Comparison of ENCODE assay signal across 8 cellular contexts in the genomic region with DNA sequence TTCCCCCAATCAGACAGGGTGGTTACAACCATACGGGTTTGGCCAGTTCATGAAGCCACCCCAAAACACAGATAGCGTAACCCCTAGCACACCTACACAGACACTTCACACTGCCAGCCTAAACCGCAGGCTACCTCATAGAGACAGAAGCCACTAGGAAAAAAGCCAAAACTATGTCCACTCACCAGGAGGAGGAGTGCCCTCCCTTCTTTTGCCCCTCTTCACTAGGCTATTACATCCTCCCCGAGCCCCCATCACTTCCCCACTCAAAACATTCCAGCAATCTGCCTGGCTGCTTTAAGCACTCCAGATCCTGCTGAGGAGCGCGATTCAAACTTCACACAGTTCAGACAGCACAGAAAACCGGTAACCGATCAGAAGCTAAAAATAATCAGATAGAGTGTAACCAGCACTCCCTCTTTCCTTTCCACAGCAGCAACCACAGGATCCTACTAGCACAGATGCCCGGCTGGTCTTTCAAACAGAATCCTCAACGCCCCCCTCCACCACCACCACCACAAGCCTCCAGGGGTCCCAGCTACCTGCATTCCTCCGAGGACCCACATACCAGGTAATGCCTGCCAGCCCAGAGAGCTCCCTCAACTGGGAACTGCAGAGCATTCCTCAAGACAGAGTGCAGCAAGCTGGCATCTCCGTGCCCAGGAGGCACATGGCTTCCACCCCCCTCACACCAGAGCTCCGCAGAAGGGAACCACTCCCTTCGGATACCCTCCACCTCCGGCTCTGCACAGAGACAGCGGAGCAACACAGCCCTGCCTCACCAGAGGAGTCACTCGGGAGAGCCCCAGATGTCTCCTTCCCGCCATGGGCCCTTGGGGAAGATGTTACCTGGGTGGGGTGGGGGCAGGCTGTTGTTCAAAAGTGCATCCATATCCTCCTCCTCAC. TPM values are rescaled to one million over a fixed set of nuclear protein-coding genes. Genes with fewer than 3 reads are reported as not detected.
DNase-seq lines count a peak whose midpoint lies in the region; ATAC-seq and TF ChIP-seq lines count a peak whose summit lies in the region.

No MANE protein-coding gene starts in this region.

- DNase-seq in CD8-positive, alpha-beta T cell = peak in 6 of 7 experiments; percentile 21 to 72 (median 36)
- peak; percentile 74 for DNase-seq in activated effector memory CD4-positive, alpha-beta T cell treated with anti-CD3 and anti-CD28 coated beads, Interleukin-2, amount 50 U/mL, for 16 hours
- peak; percentile 32 for DNase-seq in glomerular visceral epithelial cell (ENCODE audit: extremely low spot score)
- peak in 1 of 5 donors; percentile 37 for DNase-seq in ovary
- no peak for DNase-seq in NOMO-1 treated with dmso at 0.1 percent for 144 hours (lab: John Stamatoyannopoulos, UW; ENCODE audit: unreplicated experiment)

- CTCF ChIA-PET in CD8-positive, alpha-beta T cell (lab: Charles Lee) = interaction anchor here (0.6 to 2.4 kb wide), 9 partner anchors 8 to 187 kb away, joined by 3 to 7 read pairs (median 3); partner anchors contain the start of gene ZNF384

- no peak overlapping the region for H3K4me3 Mint-ChIP-seq in CD8-positive, alpha-beta T cell

- H3K27me3 ChIP-seq in CD8-positive, alpha-beta T cell (ENCODE audit: insufficient read depth, low read length) = no peaks in the 10 kb centered on the region
- no peaks in the 10 kb centered on the region for H3K27me3 ChIP-seq in Loucy (ENCODE audit: insufficient read depth, low read length, poor library complexity, severe bottlenecking)
- no peaks in the 10 kb centered on the region for H3K27me3 ChIP-seq in ovary

- no peaks in the 10 kb centered on the region for H3K27me3 Mint-ChIP-seq in CD8-positive, alpha-beta T cell (ENCODE audit: low read depth)

- POLR2A ChIA-PET in CD8-positive, alpha-beta T cell (lab: Charles Lee) = interaction anchor here (0.7 to 2.1 kb wide), 7 partner anchors 9 to 84 kb away, joined by 3 to 10 read pairs (median 4); partner anchors contain the start of genes NOP2 and ZNF384

- H3K9ac ChIP-seq in Loucy (ENCODE audit: low read depth, low read length, poor library complexity, severe bottlenecking) = peak overlapping the region; percentile 96

- no peak overlapping the region for H2AFZ ChIP-seq in Loucy (ENCODE audit: low read length)

- H3F3A ChIP-seq in Loucy (ENCODE audit: low read depth) = peaks cover 25% of the 10 kb centered on the region

- peaks cover 47% of the 10 kb centered on the region for H3K4me1 Mint-ChIP-seq in CD8-positive, alpha-beta T cell (ENCODE audit: low read depth)

- H3K9me3 Mint-ChIP-seq in CD8-positive, alpha-beta T cell = no peaks in the 10 kb centered on the region

- intact Hi-C loops in CD8-positive, alpha-beta T cell (cut with DNase I, micrococcal nuclease) = loop anchor here (2.0 to 10.0 kb wide), 11 partner anchors 15 to 349 kb away; partner anchors contain the start of genes PTPN6 (in 2 of the 2), COPS7A (in 1 of the 2), ING4 (in 1 of the 2) and NOP2 (in 1 of the 2)
- intact Hi-C loops in ovary (cut with DNase I) = no loop called here

- H3K27ac Mint-ChIP-seq in CD8-positive, alpha-beta T cell = peak overlapping the region; percentile 94

- peak; percentile 32 for ATAC-seq in CD8-positive, alpha-beta T cell
- ATAC-seq in HG03432 (IDR thresholded peaks at IDR 0.05; ENCODE audit: unreplicated experiment) (no peak), HG03439 (IDR thresholded peaks at IDR 0.05; ENCODE audit: unreplicated experiment) (no peak)

- H3K4me1 ChIP-seq in CD8-positive, alpha-beta T cell (ENCODE audit: insufficient read depth, low read length) = peaks cover 56% of the 10 kb centered on the region
- peaks cover 57% of the 10 kb centered on the region for H3K4me1 ChIP-seq in Loucy (ENCODE audit: insufficient read depth, low read length, poor library complexity, severe bottlenecking)
- H3K4me1 ChIP-seq in ovary (ENCODE audit: insufficient read depth) = peaks cover 23% of the 10 kb centered on the region

- H3K9me2 ChIP-seq in Loucy (replicated peaks; ENCODE audit: low read depth, low read length) = no peaks in the 10 kb centered on the region

- peaks cover 16% of the 10 kb centered on the region for H3K36me3 ChIP-seq in CD8-positive, alpha-beta T cell (ENCODE audit: insufficient read depth, low read length)
- H3K36me3 ChIP-seq in Loucy (ENCODE audit: insufficient read depth, low read length) = peaks cover 22% of the 10 kb centered on the region
- no peaks in the 10 kb centered on the region for H3K36me3 ChIP-seq in ovary

- H3K4me2 ChIP-seq in Loucy (ENCODE audit: low read depth, low read length, poor library complexity, severe bottlenecking) = peak overlapping the region; percentile 78

- peaks cover 44% of the 10 kb centered on the region for H3K36me3 Mint-ChIP-seq in CD8-positive, alpha-beta T cell

- no peak for TF ChIP-seq EP300 in ovary (IDR thresholded peaks at IDR 0.05)

- no peaks in the 10 kb centered on the region for H3K9me3 ChIP-seq in CD8-positive, alpha-beta T cell (ENCODE audit: low read length)
- H3K9me3 ChIP-seq in Loucy (ENCODE audit: insufficient read depth, low read depth, low read length) (no peaks in the 10 kb centered on the region), ovary (no peaks in the 10 kb centered on the region)

- no peak for TF ChIP-seq CTCF in CD8-positive, alpha-beta T cell (IDR thresholded peaks at IDR 0.05)
- no peak for TF ChIP-seq CTCF in Loucy (conservative IDR thresholded peaks at IDR 0.05; ENCODE audit: low read length)
- no peak for TF ChIP-seq CTCF in ovary (IDR thresholded peaks at IDR 0.05)

- H3K4me3 ChIP-seq in CD8-positive, alpha-beta T cell (ENCODE audit: low read depth, low read length) = peak overlapping the region; percentile 86
- H3K4me3 ChIP-seq in Loucy (ENCODE audit: low read length, poor library complexity, severe bottlenecking) (peak overlapping the region; percentile 98), ovary (peak overlapping the region; percentile 98)

- H4K20me1 ChIP-seq in Loucy (ENCODE audit: insufficient read depth, low read length, poor library complexity, severe bottlenecking) = peaks cover 62% of the 10 kb centered on the region

- WGBS in ovary, 3 donors = 5 to 6% (median 5%) methylated on average over 18 of the region's 18 CpGs

- peaks cover 62% of the 10 kb centered on the region for H3K79me2 ChIP-seq in Loucy (ENCODE audit: insufficient read depth, low read length)

- TF ChIP-seq POLR2A in ovary (IDR thresholded peaks at IDR 0.05) = no peak

- H3K27ac ChIP-seq in CD8-positive, alpha-beta T cell (ENCODE audit: low read depth, low read length) = peak overlapping the region; percentile 76
- peak overlapping the region; percentile 93 to 97 for H3K27ac ChIP-seq in ovary

RNA-seq across cellular contexts. Expression of gene CHD4, which starts 1.5 kb away (rescaled TPM):
- 100 to 1,000 TPM; 289 to 295 TPM for total RNA-seq in CD8-positive, alpha-beta T cell
- 100 to 1,000 TPM; 137 to 297 (median 227) TPM for total RNA-seq in ovary
- 100 to 1,000 TPM; 118 to 177 TPM for polyA plus RNA-seq in ovary

RNA-seq across cellular contexts. Expression of gene LPAR5, which starts 30.1 kb away (rescaled TPM):
- total RNA-seq in CD8-positive, alpha-beta T cell = 1 to 10 TPM; 5.8 to 6.8 TPM
- 1 to 10 TPM in 6 of 7 donors, under 1 TPM in 1; 0.83 to 2.2 (median 1.3) TPM for total RNA-seq in ovary
- 1 to 10 TPM in 1 of 2 donors, under 1 TPM in 1; 0.57 to 2.6 TPM for polyA plus RNA-seq in ovary

RNA-seq across cellular contexts. Expression of gene NOP2, which starts 37.6 kb away (rescaled TPM):
- total RNA-seq in CD8-positive, alpha-beta T cell = 10 to 100 TPM; 74.4 to 83.6 TPM
- total RNA-seq in ovary = 10 to 100 TPM; 11.6 to 46.9 (median 24.5) TPM
- polyA plus RNA-seq in ovary = 10 to 100 TPM; 11.6 to 31.2 TPM

RNA-seq across cellular contexts. Expression of gene ACRBP, which starts 41.6 kb away (rescaled TPM):
- 1 to 10 TPM; 1.2 to 1.7 TPM for total RNA-seq in CD8-positive, alpha-beta T cell
- total RNA-seq in ovary = 1 to 10 TPM in 3 of 7 donors, under 1 TPM in 4; 0.30 to 2.5 (median 0.92) TPM
- polyA plus RNA-seq in ovary = 1 to 10 TPM in 1 of 2 donors, under 1 TPM in 1; 0.54 to 2.9 TPM

RNA-seq across cellular contexts. Expression of gene IFFO1, which starts 49.8 kb away (rescaled TPM):
- total RNA-seq in CD8-positive, alpha-beta T cell = 10 to 100 TPM; 16.7 to 18.4 TPM
- 10 to 100 TPM; 10.9 to 31.4 (median 22.9) TPM for total RNA-seq in ovary
- 10 to 100 TPM in 1 of 2 donors, 1 to 10 TPM in 1; 9.7 to 25.9 TPM for polyA plus RNA-seq in ovary

Comparison
In these comparisons a context has a peak if more than half of its experiments do, and no peak if none do; other contexts are left out.
1. intact Hi-C loops: an anchor here in CD8-positive, alpha-beta T cell (2.0 to 10.0 kb wide); none called in ovary.